Comparison of ENCODE assay signal across 22 cellular contexts in genomic region chr15:45678459-45679178, GRCh38. TPM values are rescaled to one million over a fixed set of nuclear protein-coding genes. Genes with fewer than 3 reads are reported as not detected.
DNase-seq lines count a peak whose midpoint lies in the region; ATAC-seq, FAIRE-seq and TF ChIP-seq lines count a peak whose summit lies in the region.
"Had no signal": no experiment of that assay in that cellular context is flagged by ENCODE, and none has a peak within 500 bp of the region (broad histone marks: within the 10 kb centered on the region; RNA-seq: fewer than 3 reads in every experiment).

No MANE protein-coding gene starts in this region.

- peaks cover 10% of the 10 kb centered on the region for H3K36me3 ChIP-seq in BJ (ENCODE audit: control insufficient read depth, insufficient read depth, low read length)
- no peaks in the 10 kb centered on the region for H3K36me3 ChIP-seq in HEK293 (ENCODE audit: control insufficient read depth in 2 of 2, insufficient read depth in 1 of 2, low read length in 2 of 2)
- H3K36me3 ChIP-seq in neutrophil, result peaks cover 99% of the 10 kb centered on the region

- DNase-seq in BJ (ENCODE audit: low read depth) (peak; percentile 28), GM19239 (ENCODE audit: insufficient read length, low spot score) (no peak), endothelial cell (ENCODE audit: low spot score) (no peak), DMS 273 treated with DMSO at 0.1 percent for 48 hours (lab: John Stamatoyannopoulos, UW) (no peak)
- DNase-seq: AML-193; C1 segment of cervical spinal cord; CD4-positive, alpha-beta memory T cell; COR-L47; GF-D8; KBM-7; MM.1S; NCI-H2029; NCI-H69; SHP77 had no signal

- no peaks in the 10 kb centered on the region for H3K9me3 Mint-ChIP-seq in activated T-helper 17 cell treated with anti-CD3 and anti-CD28 coated beads, Interleukin-2, amount 50 U/mL, for 72 hours
- no peaks in the 10 kb centered on the region for H3K9me3 Mint-ChIP-seq in endothelial cell (ENCODE audit: unreplicated experiment)
- H3K9me3 Mint-ChIP-seq: CD4-positive, alpha-beta memory T cell had no signal

- POLR2A ChIA-PET in BJ (lab: Charles Lee) (no interaction called here), HEK293 (lab: Yijun Ruan, JAX) (interaction anchor here (0.5 kb wide), 1 partner anchor 113 kb away, joined by 3 read pairs; no protein-coding TSS in a partner anchor)

- H3K4me3 ChIP-seq in BJ (ENCODE audit: low read depth, low read length) (no peak overlapping the region), HEK293 (ENCODE audit: low read depth, low read length) (no peak overlapping the region), neutrophil (ENCODE audit: low read depth in 1 of 2, low read length in 1 of 2) (no peak overlapping the region)
- H3K4me3 ChIP-seq: A549 had no signal

- FAIRE-seq in GM19239 (lab: Jason Lieb, UNC), result no peak
- FAIRE-seq: A549, GM12891 had no signal

- TF ChIP-seq CTCF in BJ (IDR thresholded peaks at IDR 0.05; ENCODE audit: insufficient read depth, low read depth, low read length) (no peak), HEK293 (tag by site-specific recombination; IDR thresholded peaks at IDR 0.05) (no peak), neutrophil (IDR thresholded peaks at IDR 0.05) (no peak), endothelial cell (IDR thresholded peaks at IDR 0.05; ENCODE audit: unreplicated experiment) (no peak)

- H3K4me1 Mint-ChIP-seq in activated T-helper 17 cell treated with anti-CD3 and anti-CD28 coated beads, Interleukin-2, amount 50 U/mL, for 72 hours, result peaks cover 3% of the 10 kb centered on the region
- H3K4me1 Mint-ChIP-seq in endothelial cell (ENCODE audit: unreplicated experiment), result no peaks in the 10 kb centered on the region

- H3K27ac Mint-ChIP-seq in activated T-helper 17 cell treated with anti-CD3 and anti-CD28 coated beads, Interleukin-2, amount 50 U/mL, for 72 hours, result peak overlapping the region; percentile 78
- H3K27ac Mint-ChIP-seq in endothelial cell (ENCODE audit: unreplicated experiment), result no peak overlapping the region

- H3K9me3 ChIP-seq in HEK293 (ENCODE audit: control insufficient read depth, insufficient read depth, low read depth, low read length), result no peaks in the 10 kb centered on the region
- no peaks in the 10 kb centered on the region for H3K9me3 ChIP-seq in neutrophil
- H3K9me3 ChIP-seq: A549 had no signal

- no peaks in the 10 kb centered on the region for H3K27me3 Mint-ChIP-seq in activated T-helper 17 cell treated with anti-CD3 and anti-CD28 coated beads, Interleukin-2, amount 50 U/mL, for 72 hours
- peaks cover 1% of the 10 kb centered on the region for H3K27me3 Mint-ChIP-seq in endothelial cell (ENCODE audit: unreplicated experiment)
- H3K27me3 Mint-ChIP-seq: CD4-positive, alpha-beta memory T cell had no signal

- no peak for ATAC-seq in activated T-helper 17 cell treated with anti-CD3 and anti-CD28 coated beads, Interleukin-2, amount 50 U/mL, for 72 hours (replicated peaks)
- ATAC-seq: A549, HCT116, Panc1 had no signal

- no peak overlapping the region for H3K4me3 Mint-ChIP-seq in activated T-helper 17 cell treated with anti-CD3 and anti-CD28 coated beads, Interleukin-2, amount 50 U/mL, for 72 hours
- H3K4me3 Mint-ChIP-seq in endothelial cell (ENCODE audit: unreplicated experiment), result no peak overlapping the region
- H3K4me3 Mint-ChIP-seq: CD4-positive, alpha-beta memory T cell had no signal

- H3K27me3 ChIP-seq in BJ (ENCODE audit: control insufficient read depth, insufficient read depth, low read length), result no peaks in the 10 kb centered on the region
- H3K27me3 ChIP-seq in neutrophil, result no peaks in the 10 kb centered on the region

- H3K27ac ChIP-seq in HEK293 (ENCODE audit: extremely low read depth, low read depth, low read length), result no peak overlapping the region
- peak overlapping the region; percentile 37 for H3K27ac ChIP-seq in neutrophil
- H3K27ac ChIP-seq: A549, RWPE1 had no signal

- CTCF ChIA-PET in BJ (lab: Yijun Ruan, JAX), result interaction anchor here (1.0 to 2.7 kb wide), 2 partner anchors 25 to 67 kb away, joined by 3 to 6 read pairs; no protein-coding TSS in a partner anchor
- CTCF ChIA-PET in HEK293 (lab: Yijun Ruan, JAX), result interaction anchor here (0.6 kb wide), 1 partner anchor 24 kb away, joined by 3 read pairs; no protein-coding TSS in a partner anchor

- H3K4me1 ChIP-seq in HEK293 (ENCODE audit: control insufficient read depth, insufficient read depth, low read length) (no peaks in the 10 kb centered on the region), neutrophil (ENCODE audit: control insufficient read depth in 1 of 2, insufficient read depth in 1 of 2, low read depth in 1 of 2, low read length in 1 of 2) (peaks cover 3 to 11% of the 10 kb centered on the region in 2 experiments)
- H3K4me1 ChIP-seq: A549 had no signal

- H3K36me3 Mint-ChIP-seq in activated T-helper 17 cell treated with anti-CD3 and anti-CD28 coated beads, Interleukin-2, amount 50 U/mL, for 72 hours (ENCODE audit: low read depth), result peaks cover 99% of the 10 kb centered on the region
- H3K36me3 Mint-ChIP-seq in endothelial cell (ENCODE audit: low read depth, unreplicated experiment), result no peaks in the 10 kb centered on the region

TF ChIP-seq in HEK293, 187 proteins besides CTCF, POLR2A, EP300 and RAD21:
- TF ChIP-seq, protein P1, sequence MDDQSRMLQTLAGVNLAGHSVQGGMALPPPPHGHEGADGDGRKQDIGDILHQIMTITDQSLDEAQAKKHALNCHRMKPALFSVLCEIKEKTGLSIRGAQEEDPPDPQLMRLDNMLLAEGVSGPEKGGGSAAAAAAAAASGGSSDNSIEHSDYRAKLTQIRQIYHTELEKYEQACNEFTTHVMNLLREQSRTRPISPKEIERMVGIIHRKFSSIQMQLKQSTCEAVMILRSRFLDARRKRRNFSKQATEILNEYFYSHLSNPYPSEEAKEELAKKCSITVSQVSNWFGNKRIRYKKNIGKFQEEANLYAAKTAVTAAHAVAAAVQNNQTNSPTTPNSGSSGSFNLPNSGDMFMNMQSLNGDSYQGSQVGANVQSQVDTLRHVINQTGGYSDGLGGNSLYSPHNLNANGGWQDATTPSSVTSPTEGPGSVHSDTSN (CRISPR knock-in tag; IDR thresholded peaks at IDR 0.05), result no peak
- TF ChIP-seq, protein P2, sequence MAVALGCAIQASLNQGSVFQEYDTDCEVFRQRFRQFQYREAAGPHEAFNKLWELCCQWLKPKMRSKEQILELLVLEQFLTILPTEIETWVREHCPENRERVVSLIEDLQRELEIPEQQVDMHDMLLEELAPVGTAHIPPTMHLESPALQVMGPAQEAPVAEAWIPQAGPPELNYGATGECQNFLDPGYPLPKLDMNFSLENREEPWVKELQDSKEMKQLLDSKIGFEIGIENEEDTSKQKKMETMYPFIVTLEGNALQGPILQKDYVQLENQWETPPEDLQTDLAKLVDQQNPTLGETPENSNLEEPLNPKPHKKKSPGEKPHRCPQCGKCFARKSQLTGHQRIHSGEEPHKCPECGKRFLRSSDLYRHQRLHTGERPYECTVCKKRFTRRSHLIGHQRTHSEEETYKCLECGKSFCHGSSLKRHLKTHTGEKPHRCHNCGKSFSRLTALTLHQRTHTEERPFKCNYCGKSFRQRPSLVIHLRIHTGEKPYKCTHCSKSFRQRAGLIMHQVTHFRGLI (tag by site-specific recombination; IDR thresholded peaks at IDR 0.05), result peak; percentile 37; the same call in 1 of the 2 replicates
- TF ChIP-seq ZBTB20 (tag by site-specific recombination; IDR thresholded peaks at IDR 0.05), result no peak

RNA-seq across cellular contexts. Expression of gene SQOR, which starts 43.8 kb away (rescaled TPM):
- polyA plus RNA-seq in BJ (2011; rRNA removed), result 40.6 and 47.5 TPM in 2 replicates
- polyA minus RNA-seq in BJ (2011; rRNA and poly(A)+ RNA removed), result 18.1 and 29.7 TPM in 2 replicates
- 100 to 1,000 TPM; 129 to 275 TPM for total RNA-seq in activated T-helper 17 cell treated with anti-CD3 and anti-CD28 coated beads, Interleukin-2, amount 50 U/mL, for 72 hours
- total RNA-seq in endothelial cell (ENCODE audit: unreplicated experiment), result 3.8 TPM

Comparison
In these comparisons a context has a peak if more than half of its experiments do, and no peak if none do; other contexts are left out.
1. RNA of gene SQOR, which starts 43.8 kb away (total RNA-seq): 129 to 275 TPM in activated T-helper 17 cell treated with anti-CD3 and anti-CD28 coated beads, Interleukin-2, amount 50 U/mL, for 72 hours; 3.8 TPM in endothelial cell (single experiment); every median in the first group is over 10 times any median in the second.